8 cellular contexts compared by ENCODE assay signal in genomic region chr19:7679017-7679720, GRCh38. TPM values are rescaled to one million over a fixed set of nuclear protein-coding genes. Genes with fewer than 3 reads are reported as not detected.
DNase-seq lines count a peak whose midpoint lies in the region; ATAC-seq, FAIRE-seq and TF ChIP-seq lines count a peak whose summit lies in the region.

No MANE protein-coding gene starts in this region.

- no peaks in the 10 kb centered on the region for H4K20me1 ChIP-seq in GM12878 (ENCODE audit: control insufficient read depth, insufficient read depth)

- no peak overlapping the region for H3K27ac ChIP-seq in CD8-positive, alpha-beta memory T cell (ENCODE audit: low read depth, low read length)
- H3K27ac ChIP-seq in GM12878 (ENCODE audit: control insufficient read depth, insufficient read depth), result no peak overlapping the region

- CTCF ChIA-PET in CD8-positive, alpha-beta memory T cell (lab: Charles Lee), result interaction anchor here (0.7 to 2.2 kb wide), 3 partner anchors 10 to 120 kb away, joined by 3 to 12 read pairs (median 3); no protein-coding TSS in a partner anchor
- CTCF ChIA-PET in GM12878 (lab: Yijun Ruan, JAX), result interaction anchor here (0.7 to 3.6 kb wide), 4 partner anchors 111 to 131 kb away, joined by 3 to 20 read pairs (median 5); no protein-coding TSS in a partner anchor

- SMC1A ChIA-PET in GM12878 (lab: Charles Lee; ENCODE audit: uncharacterized antibody, unreplicated experiment), result interaction anchor here (2.9 kb wide), 1 partner anchor 110 kb away, joined by 12 read pairs; no protein-coding TSS in a partner anchor

- peak overlapping the region; percentile 56 for H2AFZ ChIP-seq in GM12878 (ENCODE audit: control insufficient read depth, low read depth, low read length)

- H3K9me3 ChIP-seq in CD8-positive, alpha-beta memory T cell (ENCODE audit: low read length), result no peaks in the 10 kb centered on the region
- H3K9me3 ChIP-seq in GM12878 (replicated peaks; ENCODE audit: control insufficient read depth, insufficient read depth, low read length), result no peaks in the 10 kb centered on the region; the same call in 2 of the 3 replicates

- TF ChIP-seq POLR2A in GM12878 (IDR thresholded peaks at IDR 0.05; ENCODE audit: low read depth, low read length), result no peak

- intact Hi-C loops in GM12878 (cut with micrococcal nuclease; ENCODE audit: unreplicated experiment), result loop anchor here (1.0 to 10.0 kb wide), 3 partner anchors 111 to 294 kb away; no protein-coding TSS in a partner anchor

- TF ChIP-seq CTCF in GM12878 (IDR thresholded peaks at IDR 0.05 in 2 of 3, conservative IDR thresholded peaks at IDR 0.05 in 1 of 3; ENCODE audit: control insufficient read depth in 2 of 3, extremely low read depth in 1 of 3, insufficient read depth in 1 of 3, low read depth in 3 of 3, low read length in 3 of 3), result peak; percentile 63 to 90 (median 86)

- peaks cover 0 to 17% (median 2%) of the 10 kb centered on the region in 3 donors for H3K36me3 Mint-ChIP-seq in CD8-positive, alpha-beta memory T cell

- peak; percentile 33 for ATAC-seq in HG03196 (IDR thresholded peaks at IDR 0.05; ENCODE audit: unreplicated experiment)
- ATAC-seq in GM12878, result peak; percentile 73

- H3K4me2 ChIP-seq in GM12878 (ENCODE audit: control insufficient read depth, insufficient read depth), result peak overlapping the region; percentile 64

- TF ChIP-seq RAD21 in GM12878 (IDR thresholded peaks at IDR 0.05; ENCODE audit: insufficient read depth, low read depth, low read length), result peak; percentile 81

- no peaks in the 10 kb centered on the region for H3K9me3 Mint-ChIP-seq in CD8-positive, alpha-beta memory T cell

- WGBS in GM12878 (ENCODE audit: insufficient coverage, insufficient replicate concordance, low lambda C conversion rate, missing lambda C conversion rate), result 34% methylated on average over 26 of the region's 26 CpGs

- H3K4me1 Mint-ChIP-seq in CD8-positive, alpha-beta memory T cell, result peaks cover 32 to 60% (median 43%) of the 10 kb centered on the region in 3 donors

- H3K4me3 Mint-ChIP-seq in CD8-positive, alpha-beta memory T cell, result peak overlapping the region; percentile 54 to 86 (median 74)

- no peak for TF ChIP-seq EP300 in GM12878 (IDR thresholded peaks at IDR 0.05; ENCODE audit: borderline replicate concordance in 1 of 2, control insufficient read depth in 1 of 2, low read depth in 2 of 2, low read length in 2 of 2)

- in situ Hi-C loops in GM12878 (cut with MboI), result no loop called here

- DNase-seq in CD8-positive, alpha-beta memory T cell, result peak; percentile 38 to 82 (median 60)
- DNase-seq in T-helper 9 cell (peak; percentile 50), GM12878 (ENCODE audit: low read depth, low spot score) (no peak), mesenteric fat pad (ENCODE audit: low spot score) (no peak), NCI-H2196 (lab: John Stamatoyannopoulos, UW; ENCODE audit: unreplicated experiment) (no peak), AG20443 (ENCODE audit: low spot score) (no peak)
- DNase-seq in stimulated activated CD4-positive, alpha-beta T cell treated with anti-CD3 and anti-CD28 coated beads, Interleukin-12 subunit alpha, Interleukin-12 subunit beta, amount 100 ng/mL, for 4 hours, result peak; percentile 52

- H3K27me3 ChIP-seq in CD8-positive, alpha-beta memory T cell (ENCODE audit: insufficient read depth, low read length, poor library complexity, severe bottlenecking), result no peaks in the 10 kb centered on the region
- no peaks in the 10 kb centered on the region; a peak in 1 of 4 replicates for H3K27me3 ChIP-seq in GM12878 (replicated peaks in 1 of 2; ENCODE audit: control insufficient read depth in 2 of 2, insufficient read depth in 2 of 2, low read length in 1 of 2)

- peaks cover 6% of the 10 kb centered on the region for H3K36me3 ChIP-seq in CD8-positive, alpha-beta memory T cell (ENCODE audit: insufficient read depth, low read length)
- peaks cover 0 to 3% of the 10 kb centered on the region in 2 experiments; a peak in 2 of 4 replicates for H3K36me3 ChIP-seq in GM12878 (ENCODE audit: control insufficient read depth in 2 of 2, insufficient read depth in 2 of 2, low read length in 1 of 2)

- RAD21 ChIA-PET in GM12878 (lab: Charles Lee; ENCODE audit: unreplicated experiment), result interaction anchor here (0.8 to 0.9 kb wide), 3 partner anchors 18 to 127 kb away, joined by 3 to 4 read pairs (median 4); no protein-coding TSS in a partner anchor

- H3K4me3 ChIP-seq in CD8-positive, alpha-beta memory T cell (ENCODE audit: low read length), result no peak overlapping the region
- H3K4me3 ChIP-seq in GM12878, result no peak overlapping the region

- POLR2A ChIA-PET in CD8-positive, alpha-beta memory T cell (lab: Charles Lee), result no interaction called here
- POLR2A ChIA-PET in GM12878 (lab: Charles Lee), result interaction anchor here (0.7 kb wide), 1 partner anchor 20 kb away, joined by 3 read pairs; no protein-coding TSS in a partner anchor

- no TSS peak for BruUV-seq in GM12878 (replicated peaks; lab: Mats Ljungman, UMichigan)

- peaks cover 14 to 37% of the 10 kb centered on the region in 2 donors for H3K27me3 Mint-ChIP-seq in CD8-positive, alpha-beta memory T cell

- peak overlapping the region; percentile 39 to 92 (median 78) for H3K27ac Mint-ChIP-seq in CD8-positive, alpha-beta memory T cell

- peaks cover 23% of the 10 kb centered on the region for H3K79me2 ChIP-seq in GM12878 (ENCODE audit: control insufficient read depth, insufficient read depth, low read length)

- FAIRE-seq in GM12878 (lab: Jason Lieb, UNC), result peak; percentile 75

- H3K4me1 ChIP-seq in CD8-positive, alpha-beta memory T cell (ENCODE audit: insufficient read depth, low read length), result peaks cover 35% of the 10 kb centered on the region
- peaks cover 44% of the 10 kb centered on the region for H3K4me1 ChIP-seq in GM12878 (ENCODE audit: control insufficient read depth, insufficient read depth, low read length)

- no peak overlapping the region for H3K9ac ChIP-seq in GM12878 (ENCODE audit: control insufficient read depth, insufficient read depth, low read length)

RNA-seq across cellular contexts. Expression of gene TRAPPC5, which starts 1.5 kb away (rescaled TPM):
- total RNA-seq in CD8-positive, alpha-beta memory T cell, result 10 to 100 TPM; 63.5 to 70.1 TPM
- 155 TPM for polyA plus RNA-seq in CD8-positive, alpha-beta memory T cell
- 23.6 and 30.6 TPM in 2 replicates for total RNA-seq in GM12878 (2013; cell fraction: nucleolus; rRNA removed)
- total RNA-seq in GM12878 (2014; rRNA removed), result 139 and 157 TPM in 2 replicates
- 35.6 and 49.6 TPM in 2 replicates for total RNA-seq in GM12878 (2014; rRNA removed; fragmentation: Illumina TruSeq; extraction: Trizol)
- 168 and 181 TPM in 2 replicates for total RNA-seq in GM12878 (2021)
- 30.0 TPM for polyA plus RNA-seq in GM12878 (2011; ENCODE audit: low read depth)
- 20.7 and 58.1 TPM in 2 replicates for polyA plus RNA-seq in GM12878 (2011; rRNA removed)
- polyA plus RNA-seq in GM12878 (2011; cell fraction: cytosol; rRNA removed), result 26.7 and 76.7 TPM in 2 replicates
- 40.0 and 59.6 TPM in 2 replicates for polyA plus RNA-seq in GM12878 (2011; cell fraction: nucleus; rRNA removed)
- 129 and 198 TPM in 2 replicates for polyA plus RNA-seq in GM12878 (2012)
- polyA plus RNA-seq in GM12878 (2014; fragmentation: Illumina TruSeq; extraction: Trizol), result 0.78 and 7.1 TPM in 2 replicates
- 10 to 100 TPM in 1 of 2 experiments, 1 to 10 TPM in 1; 4.2 to 22.5 TPM for polyA plus RNA-seq in GM12878 (2014; fragmentation: Nextera tagmentation; extraction: Ambion mirVana)
- 120 and 182 TPM in 2 replicates for polyA plus RNA-seq in GM12878 (2014; rRNA removed)
- polyA plus RNA-seq in GM12878 (2016; fragmentation: Nextera tagmentation; extraction: Ambion mirVana), result 100 to 1,000 TPM; 197 to 210 TPM
- 60.6 and 61.7 TPM in 2 replicates for polyA minus RNA-seq in GM12878 (2011; rRNA and poly(A)+ RNA removed)
- polyA minus RNA-seq in GM12878 (2011; cell fraction: cytosol; rRNA and poly(A)+ RNA removed), result 34.7 and 43.8 TPM in 2 replicates
- polyA minus RNA-seq in GM12878 (2011; cell fraction: nucleus; rRNA and poly(A)+ RNA removed), result 5.2 and 20.9 TPM in 2 replicates
- total RNA-seq in mesenteric fat pad, result 107 TPM

RNA-seq across cellular contexts. Expression of gene MCEMP1, which starts 2.3 kb away (rescaled TPM):
- total RNA-seq in CD8-positive, alpha-beta memory T cell, result not detected
- polyA plus RNA-seq in CD8-positive, alpha-beta memory T cell, result not detected
- not detected in 2 replicates for total RNA-seq in GM12878 (2013; cell fraction: nucleolus; rRNA removed)
- total RNA-seq in GM12878 (2014; rRNA removed) (0.16 and 0.23 TPM in 2 replicates), GM12878 (2014; rRNA removed; fragmentation: Illumina TruSeq; extraction: Trizol) (0.13 TPM in 1 of 2 replicates, not detected in the other), GM12878 (2021) (0.26 and 0.48 TPM in 2 replicates), mesenteric fat pad (9.1 TPM)
- polyA plus RNA-seq in GM12878 (2011; ENCODE audit: low read depth), result not detected
- polyA plus RNA-seq in GM12878 (2011; rRNA removed) (0.08 TPM in 1 of 2 replicates, not detected in the other), GM12878 (2014; fragmentation: Illumina TruSeq; extraction: Trizol) (0.37 TPM in 1 of 2 replicates, not detected in the other), GM12878 (2014; fragmentation: Nextera tagmentation; extraction: Ambion mirVana) (under 1 TPM; 0.26 to 0.55 TPM), GM12878 (2014; rRNA removed) (0.26 and 0.33 TPM in 2 replicates), GM12878 (2016; fragmentation: Nextera tagmentation; extraction: Ambion mirVana) (under 1 TPM in 1 of 2 experiments, not detected in 1; 0.09 TPM)
- polyA plus RNA-seq in GM12878 (2011; cell fraction: cytosol; rRNA removed), result 0.08 and 0.25 TPM in 2 replicates
- 0.10 and 0.23 TPM in 2 replicates for polyA plus RNA-seq in GM12878 (2011; cell fraction: nucleus; rRNA removed)
- not detected in 2 replicates for polyA plus RNA-seq in GM12878 (2012)
- polyA minus RNA-seq in GM12878 (2011; rRNA and poly(A)+ RNA removed), result 0.72 TPM in 1 of 2 replicates, not detected in the other
- polyA minus RNA-seq in GM12878 (2011; cell fraction: cytosol; rRNA and poly(A)+ RNA removed), result not detected in 2 replicates
- polyA minus RNA-seq in GM12878 (2011; cell fraction: nucleus; rRNA and poly(A)+ RNA removed), result not detected in 2 replicates

RNA-seq across cellular contexts. Expression of gene RETN, which starts 10.3 kb away (rescaled TPM):
- not detected for total RNA-seq in CD8-positive, alpha-beta memory T cell
- polyA plus RNA-seq in CD8-positive, alpha-beta memory T cell, result 1.2 TPM
- total RNA-seq in GM12878 (2013; cell fraction: nucleolus; rRNA removed), result not detected in 2 replicates
- total RNA-seq in GM12878 (2014; rRNA removed) (not detected in 2 replicates), GM12878 (2014; rRNA removed; fragmentation: Illumina TruSeq; extraction: Trizol) (not detected in 2 replicates), GM12878 (2021) (not detected in 2 replicates), mesenteric fat pad (4.8 TPM)
- not detected for polyA plus RNA-seq in GM12878 (2011; ENCODE audit: low read depth)
- polyA plus RNA-seq in GM12878 (2011; rRNA removed) (not detected in 2 replicates), GM12878 (2014; fragmentation: Illumina TruSeq; extraction: Trizol) (0.26 TPM in 1 of 2 replicates, not detected in the other), GM12878 (2014; fragmentation: Nextera tagmentation; extraction: Ambion mirVana) (not detected), GM12878 (2014; rRNA removed) (not detected in 2 replicates), GM12878 (2016; fragmentation: Nextera tagmentation; extraction: Ambion mirVana) (not detected)
- polyA plus RNA-seq in GM12878 (2011; cell fraction: cytosol; rRNA removed), result not detected in 2 replicates
- not detected in 2 replicates for polyA plus RNA-seq in GM12878 (2011; cell fraction: nucleus; rRNA removed)
- not detected in 2 replicates for polyA plus RNA-seq in GM12878 (2012)
- not detected in 2 replicates for polyA minus RNA-seq in GM12878 (2011; rRNA and poly(A)+ RNA removed)
- not detected in 2 replicates for polyA minus RNA-seq in GM12878 (2011; cell fraction: cytosol; rRNA and poly(A)+ RNA removed)
- polyA minus RNA-seq in GM12878 (2011; cell fraction: nucleus; rRNA and poly(A)+ RNA removed), result not detected in 2 replicates

RNA-seq across cellular contexts. Expression of gene FCER2, which starts 22.8 kb away (rescaled TPM):
- 1 to 10 TPM in 1 of 2 experiments, under 1 TPM in 1; 0.96 to 1.6 TPM for total RNA-seq in CD8-positive, alpha-beta memory T cell
- not detected for polyA plus RNA-seq in CD8-positive, alpha-beta memory T cell
- total RNA-seq in GM12878 (2013; cell fraction: nucleolus; rRNA removed), result 564 and 607 TPM in 2 replicates
- 351 and 365 TPM in 2 replicates for total RNA-seq in GM12878 (2014; rRNA removed)
- 218 and 223 TPM in 2 replicates for total RNA-seq in GM12878 (2014; rRNA removed; fragmentation: Illumina TruSeq; extraction: Trizol)
- total RNA-seq in GM12878 (2021), result 359 and 362 TPM in 2 replicates
- 318 TPM for polyA plus RNA-seq in GM12878 (2011; ENCODE audit: low read depth)
- polyA plus RNA-seq in GM12878 (2011; rRNA removed), result 170 and 363 TPM in 2 replicates
- 431 and 568 TPM in 2 replicates for polyA plus RNA-seq in GM12878 (2011; cell fraction: cytosol; rRNA removed)
- 453 and 458 TPM in 2 replicates for polyA plus RNA-seq in GM12878 (2011; cell fraction: nucleus; rRNA removed)
- polyA plus RNA-seq in GM12878 (2012), result 547 and 639 TPM in 2 replicates
- 155 and 247 TPM in 2 replicates for polyA plus RNA-seq in GM12878 (2014; fragmentation: Illumina TruSeq; extraction: Trizol)
- polyA plus RNA-seq in GM12878 (2014; fragmentation: Nextera tagmentation; extraction: Ambion mirVana), result 10 to 100 TPM; 44.0 to 53.3 TPM
- polyA plus RNA-seq in GM12878 (2014; rRNA removed), result 424 and 451 TPM in 2 replicates
- polyA plus RNA-seq in GM12878 (2016; fragmentation: Nextera tagmentation; extraction: Ambion mirVana), result 100 to 1,000 TPM; 214 to 235 TPM
- 176 and 326 TPM in 2 replicates for polyA minus RNA-seq in GM12878 (2011; rRNA and poly(A)+ RNA removed)
- 118 and 125 TPM in 2 replicates for polyA minus RNA-seq in GM12878 (2011; cell fraction: cytosol; rRNA and poly(A)+ RNA removed)
- polyA minus RNA-seq in GM12878 (2011; cell fraction: nucleus; rRNA and poly(A)+ RNA removed), result 98.0 and 111 TPM in 2 replicates
- 0.67 TPM for total RNA-seq in mesenteric fat pad

RNA-seq across cellular contexts. Expression of gene STXBP2, which starts 42.3 kb away (rescaled TPM):
- total RNA-seq in CD8-positive, alpha-beta memory T cell, result 10 to 100 TPM; 80.1 to 80.5 TPM
- 75.2 TPM for polyA plus RNA-seq in CD8-positive, alpha-beta memory T cell
- total RNA-seq in GM12878 (2013; cell fraction: nucleolus; rRNA removed), result 72.6 and 93.2 TPM in 2 replicates
- total RNA-seq in GM12878 (2014; rRNA removed) (38.9 and 48.5 TPM in 2 replicates), GM12878 (2014; rRNA removed; fragmentation: Illumina TruSeq; extraction: Trizol) (27.2 and 27.4 TPM in 2 replicates), GM12878 (2021) (106 and 111 TPM in 2 replicates), mesenteric fat pad (60.4 TPM)
- polyA plus RNA-seq in GM12878 (2011; ENCODE audit: low read depth), result 75.4 TPM
- polyA plus RNA-seq in GM12878 (2011; rRNA removed) (52.5 and 74.3 TPM in 2 replicates), GM12878 (2014; fragmentation: Illumina TruSeq; extraction: Trizol) (23.3 and 43.9 TPM in 2 replicates), GM12878 (2014; fragmentation: Nextera tagmentation; extraction: Ambion mirVana) (10 to 100 TPM in 1 of 2 experiments, 1 to 10 TPM in 1; 2.6 to 11.9 TPM), GM12878 (2014; rRNA removed) (103 and 119 TPM in 2 replicates), GM12878 (2016; fragmentation: Nextera tagmentation; extraction: Ambion mirVana) (10 to 100 TPM; 95.3 to 96.5 TPM)
- polyA plus RNA-seq in GM12878 (2011; cell fraction: cytosol; rRNA removed), result 67.0 and 97.4 TPM in 2 replicates
- 391 and 432 TPM in 2 replicates for polyA plus RNA-seq in GM12878 (2011; cell fraction: nucleus; rRNA removed)
- polyA plus RNA-seq in GM12878 (2012), result 121 and 140 TPM in 2 replicates
- polyA minus RNA-seq in GM12878 (2011; rRNA and poly(A)+ RNA removed), result 265 and 650 TPM in 2 replicates
- polyA minus RNA-seq in GM12878 (2011; cell fraction: cytosol; rRNA and poly(A)+ RNA removed), result 52.2 and 53.7 TPM in 2 replicates
- 109 and 189 TPM in 2 replicates for polyA minus RNA-seq in GM12878 (2011; cell fraction: nucleus; rRNA and poly(A)+ RNA removed)

Comparison
In these comparisons a context has a peak if more than half of its experiments do, and no peak if none do; other contexts are left out.
1. DNase-seq: peak in CD8-positive, alpha-beta memory T cell (5 of 5), T-helper 9 cell (single experiment) and stimulated activated CD4-positive, alpha-beta T cell treated with anti-CD3 and anti-CD28 coated beads, Interleukin-12 subunit alpha, Interleukin-12 subunit beta, amount 100 ng/mL, for 4 hours (single experiment); none in GM12878 (single experiment), mesenteric fat pad (single experiment), NCI-H2196 (single experiment) and AG20443 (single experiment).